15 cellular contexts compared by ENCODE assay signal in genomic region chr10:13795653-13796555, GRCh38.
DNase-seq lines count a peak whose midpoint lies in the region; ATAC-seq, FAIRE-seq and TF ChIP-seq lines count a peak whose summit lies in the region.
"Had no signal": no experiment of that assay in that cellular context is flagged by ENCODE, and none has a peak within 500 bp of the region (broad histone marks: within the 10 kb centered on the region; RNA-seq: fewer than 3 reads in every experiment).

No MANE protein-coding gene starts in this region.

- peaks cover 0 to 6% of the 10 kb centered on the region in 2 donors for H3K4me1 ChIP-seq in small intestine (ENCODE audit: control insufficient read depth in 2 of 2, insufficient read depth in 1 of 2, low read depth in 1 of 2, low read length in 1 of 2)
- H3K4me1 ChIP-seq in Peyer's patch, result peaks cover 0 to 8% (median 1%) of the 10 kb centered on the region in 4 donors

- H3K27me3 ChIP-seq in small intestine (ENCODE audit: control insufficient read depth in 2 of 2, insufficient read depth in 2 of 2, low read length in 2 of 2) (no peaks in the 10 kb centered on the region), Peyer's patch (no peaks in the 10 kb centered on the region)
- H3K27me3 ChIP-seq: gastroesophageal sphincter, right lobe of liver had no signal

- H3K9me3 Mint-ChIP-seq in stimulated activated naive CD8-positive, alpha-beta T cell treated with anti-CD3 and anti-CD28 coated beads, Interleukin-15, amount 100 ng/mL, for 72 hours, result no peaks in the 10 kb centered on the region

- H3K27ac Mint-ChIP-seq in stimulated activated naive CD8-positive, alpha-beta T cell treated with anti-CD3 and anti-CD28 coated beads, Interleukin-15, amount 100 ng/mL, for 72 hours, result no peak overlapping the region

- no peak for FAIRE-seq in small intestine (lab: Jason Lieb, UNC)
- FAIRE-seq: astrocyte, keratinocyte, RCC 7860 had no signal

- peaks cover 29% of the 10 kb centered on the region for H3K4me1 Mint-ChIP-seq in stimulated activated naive CD8-positive, alpha-beta T cell treated with anti-CD3 and anti-CD28 coated beads, Interleukin-15, amount 100 ng/mL, for 72 hours

- no peaks in the 10 kb centered on the region for H3K27me3 Mint-ChIP-seq in stimulated activated naive CD8-positive, alpha-beta T cell treated with anti-CD3 and anti-CD28 coated beads, Interleukin-15, amount 100 ng/mL, for 72 hours

- ATAC-seq in stimulated activated naive CD8-positive, alpha-beta T cell treated with anti-CD3 and anti-CD28 coated beads, Interleukin-15, amount 100 ng/mL, for 72 hours, result peak; percentile 47
- no peak for ATAC-seq in stimulated activated naive CD8-positive, alpha-beta T cell treated with anti-CD3 and anti-CD28 coated beads, Interleukin-15, Interleukin-2, amounts not matched to agents 100 U/mL and 50 U/mL, for 24 hours
- ATAC-seq in HG03175 (IDR thresholded peaks at IDR 0.05; ENCODE audit: unreplicated experiment) (peak; percentile 76), HG02885 (IDR thresholded peaks at IDR 0.05; ENCODE audit: poor library complexity, unreplicated experiment) (no peak)
- ATAC-seq: gastroesophageal sphincter had no signal

- TF ChIP-seq CTCF in Peyer's patch (IDR thresholded peaks at IDR 0.05), result no peak

- TF ChIP-seq POLR2A in Peyer's patch (IDR thresholded peaks at IDR 0.05), result no peak

- H3K27ac ChIP-seq in small intestine (ENCODE audit: low read depth in 1 of 2, low read length in 1 of 2), result no peak overlapping the region
- H3K27ac ChIP-seq in Peyer's patch, result no peak overlapping the region
- H3K27ac ChIP-seq: gastroesophageal sphincter, right lobe of liver had no signal

- H3K9me3 ChIP-seq in small intestine (ENCODE audit: control insufficient read depth, low read depth), result no peaks in the 10 kb centered on the region
- H3K9me3 ChIP-seq in Peyer's patch, result no peaks in the 10 kb centered on the region
- H3K9me3 ChIP-seq: gastroesophageal sphincter, right lobe of liver had no signal

- WGBS in small intestine, 3 donors, result 15 to 38% (median 27%) methylated on average over 9 of the region's 9 CpGs

- DNase-seq in stimulated activated naive CD8-positive, alpha-beta T cell treated with anti-CD3 and anti-CD28 coated beads, Interleukin-15, amount 100 ng/mL, for 72 hours, result no peak
- no peak for DNase-seq in stimulated activated naive CD8-positive, alpha-beta T cell treated with anti-CD3 and anti-CD28 coated beads, Interleukin-15, Interleukin-2, amounts not matched to agents 100 U/mL and 50 U/mL, for 24 hours
- DNase-seq in astrocyte of the hippocampus (ENCODE audit: low read depth, low spot score) (peak; percentile 19), small intestine (peak; percentile 51), NCI-H2029 (lab: John Stamatoyannopoulos, UW) (no peak), Peyer's patch (no peak)
- DNase-seq: EL, MV-4-11, right lobe of liver had no signal

- H3K36me3 ChIP-seq in small intestine (ENCODE audit: control insufficient read depth in 2 of 2, insufficient read depth in 2 of 2, low read length in 2 of 2), result no peaks in the 10 kb centered on the region
- H3K36me3 ChIP-seq in Peyer's patch, result no peaks in the 10 kb centered on the region
- H3K36me3 ChIP-seq: right lobe of liver had no signal

- no peak overlapping the region for H3K4me3 Mint-ChIP-seq in stimulated activated naive CD8-positive, alpha-beta T cell treated with anti-CD3 and anti-CD28 coated beads, Interleukin-15, amount 100 ng/mL, for 72 hours

- H3K4me3 ChIP-seq in small intestine (ENCODE audit: low read depth in 1 of 2, low read length in 2 of 2), result no peak overlapping the region
- H3K4me3 ChIP-seq in Peyer's patch, result no peak overlapping the region
- H3K4me3 ChIP-seq: gastroesophageal sphincter, right lobe of liver had no signal

Comparison
In these comparisons a context has a peak if more than half of its experiments do, and no peak if none do; other contexts are left out.
1. ATAC-seq: peak in stimulated activated naive CD8-positive, alpha-beta T cell treated with anti-CD3 and anti-CD28 coated beads, Interleukin-15, amount 100 ng/mL, for 72 hours (single experiment) and HG03175 (single experiment); none in stimulated activated naive CD8-positive, alpha-beta T cell treated with anti-CD3 and anti-CD28 coated beads, Interleukin-15, Interleukin-2, amounts not matched to agents 100 U/mL and 50 U/mL, for 24 hours (single experiment) and HG02885 (single experiment).
2. DNase-seq: peak in astrocyte of the hippocampus (single experiment) and small intestine (single experiment); none in stimulated activated naive CD8-positive, alpha-beta T cell treated with anti-CD3 and anti-CD28 coated beads, Interleukin-15, amount 100 ng/mL, for 72 hours (0 of 2), stimulated activated naive CD8-positive, alpha-beta T cell treated with anti-CD3 and anti-CD28 coated beads, Interleukin-15, Interleukin-2, amounts not matched to agents 100 U/mL and 50 U/mL, for 24 hours (single experiment), NCI-H2029 (single experiment) and Peyer's patch (0 of 3).